In genomic region chrX:78822157-78822683, GRCh38 we compare ENCODE assay signal across 31 cellular contexts.
"Had no signal": no experiment of that assay in that cellular context is flagged by ENCODE, and none has a peak within 500 bp of the region (broad histone marks: within the 10 kb centered on the region; RNA-seq: fewer than 3 reads in every experiment).

No MANE protein-coding gene starts in this region.

- H3K27me3 ChIP-seq: colonic mucosa, esophagus squamous epithelium, foreskin keratinocyte, neutrophil, sigmoid colon, tibial nerve, upper lobe of left lung had no signal

- H3K9me3 ChIP-seq: colonic mucosa, esophagus squamous epithelium, mucosa of descending colon, neutrophil, pancreas, sigmoid colon, thoracic aorta, tibial nerve, upper lobe of left lung had no signal

- H3K27me3 Mint-ChIP-seq: central memory CD8-positive, alpha-beta T cell; dendritic cell treated with granulocyte-macrophage colony-stimulating factor and Interleukin-4, amounts not matched to agents 40 ng/mL and 50 ng/mL, for 4 days; naive B cell had no signal

- H3K4me3 Mint-ChIP-seq: central memory CD8-positive, alpha-beta T cell; dendritic cell treated with granulocyte-macrophage colony-stimulating factor and Interleukin-4, amounts not matched to agents 40 ng/mL and 50 ng/mL, for 4 days; endodermal cell; immature natural killer cell; mesothelial cell of epicardium; naive B cell; natural killer cell treated with Interleukin-12 subunit alpha and Interleukin-12 subunit beta and Interleukin-15 and Interleukin-18, amount 100 ng/mL, for 72 hours; neural crest cell; stimulated activated effector memory CD8-positive, alpha-beta T cell treated with anti-CD3 and anti-CD28 coated beads, Interleukin-12 subunit alpha, Interleukin-12 subunit beta, amount 100 ng/mL, for 72 hours had no signal

- H3K4me1 Mint-ChIP-seq: central memory CD8-positive, alpha-beta T cell; endodermal cell; immature natural killer cell; mesothelial cell of epicardium; naive B cell; neural crest cell; stimulated activated effector memory CD8-positive, alpha-beta T cell treated with anti-CD3 and anti-CD28 coated beads, Interleukin-12 subunit alpha, Interleukin-12 subunit beta, amount 100 ng/mL, for 72 hours had no signal

- H3K9me3 Mint-ChIP-seq: central memory CD8-positive, alpha-beta T cell; immature natural killer cell; natural killer cell treated with Interleukin-12 subunit alpha and Interleukin-12 subunit beta and Interleukin-15 and Interleukin-18, amount 100 ng/mL, for 72 hours; stimulated activated effector memory CD8-positive, alpha-beta T cell treated with anti-CD3 and anti-CD28 coated beads, Interleukin-12 subunit alpha, Interleukin-12 subunit beta, amount 100 ng/mL, for 72 hours had no signal

- H3K36me3 ChIP-seq: colonic mucosa, esophagus squamous epithelium, neutrophil, pancreas, sigmoid colon, thoracic aorta, tibial nerve, upper lobe of left lung had no signal

- H3K36me3 Mint-ChIP-seq: immature natural killer cell; mesothelial cell of epicardium; naive B cell; natural killer cell treated with Interleukin-12 subunit alpha and Interleukin-12 subunit beta and Interleukin-15 and Interleukin-18, amount 100 ng/mL, for 72 hours; stimulated activated effector memory CD8-positive, alpha-beta T cell treated with anti-CD3 and anti-CD28 coated beads, Interleukin-12 subunit alpha, Interleukin-12 subunit beta, amount 100 ng/mL, for 72 hours had no signal

- H3K4me3 ChIP-seq: colonic mucosa, esophagus squamous epithelium, lung, mucosa of descending colon, pancreas, sigmoid colon, thoracic aorta, tibial nerve, upper lobe of left lung had no signal

- H3K27ac ChIP-seq: colonic mucosa, esophagus squamous epithelium, foreskin keratinocyte, neutrophil, pancreas, sigmoid colon, thoracic aorta, tibial nerve, upper lobe of left lung had no signal

- ATAC-seq: foreskin keratinocyte; left colon; mucosa of descending colon; natural killer cell treated with Interleukin-12 subunit alpha and Interleukin-12 subunit beta and Interleukin-15 and Interleukin-18, amount 100 ng/mL, for 72 hours; pancreas; stimulated activated effector memory CD8-positive, alpha-beta T cell treated with anti-CD3 and anti-CD28 coated beads, Interleukin-12 subunit alpha, Interleukin-12 subunit beta, amount 100 ng/mL, for 72 hours had no signal

- H3K4me1 ChIP-seq: colonic mucosa, foreskin keratinocyte, pancreas, sigmoid colon, tibial nerve, upper lobe of left lung had no signal

- H3K27ac Mint-ChIP-seq: dendritic cell treated with granulocyte-macrophage colony-stimulating factor and Interleukin-4, amounts not matched to agents 40 ng/mL and 50 ng/mL, for 4 days; endodermal cell; immature natural killer cell; mesothelial cell of epicardium; natural killer cell treated with Interleukin-12 subunit alpha and Interleukin-12 subunit beta and Interleukin-15 and Interleukin-18, amount 100 ng/mL, for 72 hours; stimulated activated effector memory CD8-positive, alpha-beta T cell treated with anti-CD3 and anti-CD28 coated beads, Interleukin-12 subunit alpha, Interleukin-12 subunit beta, amount 100 ng/mL, for 72 hours had no signal

- DNase-seq: colonic mucosa; effector CD8-positive, alpha-beta T cell; endodermal cell; esophagus squamous epithelium; glutamatergic neuron; hypothalamus; immature natural killer cell; islet precursor cell; kidney glomerular epithelial cell; left colon; mesenchymal stem cell; mucosa of descending colon; naive B cell; pancreas; sigmoid colon; stimulated activated CD4-positive, alpha-beta T cell treated with anti-CD3 and anti-CD28 coated beads, Interleukin-2, amount 100 ng/mL, for 24 hours; stimulated activated CD4-positive, alpha-beta T cell treated with anti-CD3 and anti-CD28 coated beads, Interleukin-4, amount 100 ng/mL, for 24 hours; stimulated activated naive CD4-positive, alpha-beta T cell treated with Interleukin-2 at 50 U/mL for 16 hours; substantia nigra; upper lobe of left lung had no signal
